14 cellular contexts compared by ENCODE assay signal in the genomic region with DNA sequence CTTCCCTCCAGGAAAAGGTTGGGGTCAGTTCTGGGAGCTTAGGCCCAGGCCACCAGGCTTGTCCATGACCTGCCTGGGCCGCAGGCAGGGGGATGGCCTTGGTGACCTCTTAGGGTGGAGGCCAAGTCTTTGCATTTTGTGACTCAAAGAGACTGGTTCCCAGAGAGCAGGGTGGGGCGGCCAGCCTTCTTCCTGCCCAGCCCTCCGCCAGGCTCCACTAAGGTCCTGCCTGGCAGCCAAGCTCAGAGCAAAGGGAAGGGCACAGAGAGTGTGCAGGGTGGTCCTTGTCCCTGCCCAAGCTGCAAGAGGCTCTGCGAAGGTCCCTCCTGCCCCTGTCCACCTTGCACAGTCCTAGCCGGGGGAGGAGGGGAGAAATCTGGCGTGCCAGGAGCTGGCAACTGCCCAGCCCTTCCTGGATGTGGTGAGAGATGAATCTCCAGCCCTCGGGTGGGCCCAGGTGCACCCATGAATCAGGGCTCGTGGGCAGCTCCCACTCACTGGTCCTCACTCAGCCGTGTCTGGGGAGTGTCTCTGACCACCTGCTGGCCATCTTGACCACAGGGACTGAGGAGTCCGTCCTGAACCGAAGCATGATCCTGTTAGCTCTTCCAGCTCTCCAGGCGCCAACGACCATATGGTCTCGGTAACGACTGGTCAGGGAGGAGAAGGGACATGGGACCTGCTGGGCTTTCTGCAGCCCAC. TPM values are rescaled to one million over a fixed set of nuclear protein-coding genes. Genes with fewer than 3 reads are reported as not detected.
DNase-seq lines count a peak whose midpoint lies in the region; ATAC-seq, FAIRE-seq and TF ChIP-seq lines count a peak whose summit lies in the region.
"Had no signal": no experiment of that assay in that cellular context is flagged by ENCODE, and none has a peak within 500 bp of the region (broad histone marks: within the 10 kb centered on the region; RNA-seq: fewer than 3 reads in every experiment).

No MANE protein-coding gene starts in this region.

- peaks cover 5% of the 10 kb centered on the region for H3K27me3 Mint-ChIP-seq in activated CD4-positive, alpha-beta T cell treated with anti-CD3 and anti-CD28 coated beads, Interleukin-2, amount 10 ng/mL, durations not matched to agents 24 days and 14 days
- no peaks in the 10 kb centered on the region for H3K27me3 Mint-ChIP-seq in natural killer cell treated with Interleukin-12 subunit alpha and Interleukin-12 subunit beta and Interleukin-15 and Interleukin-18, amount 100 ng/mL, for 72 hours

- no peak for DNase-seq in activated CD4-positive, alpha-beta T cell treated with anti-CD3 and anti-CD28 coated beads, Interleukin-2, amount 10 ng/mL, durations not matched to agents 24 days and 14 days
- DNase-seq in activated CD4-positive, alpha-beta T cell treated with anti-CD3 and anti-CD28 coated beads for 1 hour = no peak
- DNase-seq in RPMI8226 = peak; percentile 45
- DNase-seq in H1 (ENCODE audit: low read depth in 1 of 2, low spot score in 2 of 2) = no peak
- DNase-seq in natural killer cell treated with Interleukin-12 subunit alpha and Interleukin-12 subunit beta and Interleukin-15 and Interleukin-18, amount 100 ng/mL, for 72 hours (ENCODE audit: low spot score) = no peak
- no peak for DNase-seq in GM19239 (ENCODE audit: insufficient read length, low spot score)
- DNase-seq in NCI-H2029 treated with DMSO at 0.1 percent for 48 hours (lab: John Stamatoyannopoulos, UW) = no peak
- DNase-seq: activated CD4-positive, alpha-beta T cell treated with anti-CD3 and anti-CD28 coated beads, Interleukin-2, amount 50 U/mL, for 4 hours; NCI-H2107 had no signal

- H3K23ac ChIP-seq in H1 (ENCODE audit: insufficient read length) = no peak overlapping the region

- CTCF ChIA-PET in H1 (lab: Charles Lee; ENCODE audit: partially characterized antibody) = interaction anchor here (0.6 to 5.6 kb wide), 37 partner anchors 10 to 209 kb away, joined by 3 to 45 read pairs (median 4); partner anchors contain the start of genes ABCA2, CLIC3, LCN12 and PAXX

- peaks cover 0 to 2% of the 10 kb centered on the region in 2 experiments for H4K20me1 ChIP-seq in H1 (replicated peaks in 1 of 2; ENCODE audit: control insufficient read depth in 1 of 2, insufficient read depth in 2 of 2, low read length in 2 of 2)

- H4K91ac ChIP-seq in H1 (replicated peaks; ENCODE audit: insufficient read length, low read length) = peak overlapping the region; percentile 40

- H2AFZ ChIP-seq in H1 (ENCODE audit: low read length) = no peak overlapping the region

- no peak for TF ChIP-seq RAD21 in H1 (IDR thresholded peaks at IDR 0.05 in 1 of 2, conservative IDR thresholded peaks at IDR 0.05 in 1 of 2; ENCODE audit: low read depth in 2 of 2, low read length in 2 of 2)

- no peak overlapping the region for H2BK120ac ChIP-seq in H1 (replicated peaks; ENCODE audit: low read depth, low read length)

- H3K18ac ChIP-seq in H1 (ENCODE audit: extremely low read depth, low read length) = peak overlapping the region; percentile 32; the same call in 1 of the 2 replicates

- TF ChIP-seq CTCF in H1 (IDR thresholded peaks at IDR 0.05; ENCODE audit: control extremely low read depth in 1 of 3, insufficient read depth in 1 of 3, low read depth in 1 of 3, low read length in 3 of 3) = no peak

- peak overlapping the region; percentile 3; the same call in 1 of the 2 replicates for H2BK15ac ChIP-seq in H1 (ENCODE audit: low read length)

- no peak for TF ChIP-seq EP300 in H1 (IDR thresholded peaks at IDR 0.05; ENCODE audit: borderline replicate concordance in 1 of 2, low read depth in 2 of 2, low read length in 2 of 2)

- peaks cover 7% of the 10 kb centered on the region for H3K4me1 Mint-ChIP-seq in activated CD4-positive, alpha-beta T cell treated with anti-CD3 and anti-CD28 coated beads, Interleukin-2, amount 10 ng/mL, durations not matched to agents 24 days and 14 days
- H3K4me1 Mint-ChIP-seq in natural killer cell treated with Interleukin-12 subunit alpha and Interleukin-12 subunit beta and Interleukin-15 and Interleukin-18, amount 100 ng/mL, for 72 hours (ENCODE audit: low read depth in 2 of 2) = peaks cover 6 to 13% of the 10 kb centered on the region in 2 donors

- H3K23me2 ChIP-seq in H1 (ENCODE audit: low read depth, low read length) = peaks cover 8% of the 10 kb centered on the region; the same call in 1 of the 2 replicates

- FAIRE-seq in H1 (lab: Jason Lieb, UNC) (no peak), GM19239 (lab: Jason Lieb, UNC) (no peak)
- FAIRE-seq: A549, frontal cortex had no signal

- no peaks in the 10 kb centered on the region for H3K9me3 ChIP-seq in H1 (ENCODE audit: insufficient read depth in 2 of 2, low read depth in 1 of 2, low read length in 1 of 2)
- H3K9me3 ChIP-seq: A549 had no signal

- H3K9ac ChIP-seq in H1 (replicated peaks in 1 of 4; ENCODE audit: extremely low read depth in 1 of 4, low read depth in 3 of 4, low read length in 3 of 4) = no peak overlapping the region

- H3K4ac ChIP-seq in H1 (replicated peaks; ENCODE audit: insufficient read length, low read depth, low read length) = no peak overlapping the region

- no peaks in the 10 kb centered on the region for H3K36me3 Mint-ChIP-seq in activated CD4-positive, alpha-beta T cell treated with anti-CD3 and anti-CD28 coated beads, Interleukin-2, amount 10 ng/mL, durations not matched to agents 24 days and 14 days (ENCODE audit: low read depth)
- H3K36me3 Mint-ChIP-seq in natural killer cell treated with Interleukin-12 subunit alpha and Interleukin-12 subunit beta and Interleukin-15 and Interleukin-18, amount 100 ng/mL, for 72 hours = no peaks in the 10 kb centered on the region

- H3K36me3 ChIP-seq in H1 (ENCODE audit: control insufficient read depth in 2 of 4, insufficient read depth in 4 of 4, low read length in 3 of 4) = no peaks in the 10 kb centered on the region

- no peak overlapping the region for H3K27ac Mint-ChIP-seq in activated CD4-positive, alpha-beta T cell treated with anti-CD3 and anti-CD28 coated beads, Interleukin-2, amount 10 ng/mL, durations not matched to agents 24 days and 14 days
- H3K27ac Mint-ChIP-seq in natural killer cell treated with Interleukin-12 subunit alpha and Interleukin-12 subunit beta and Interleukin-15 and Interleukin-18, amount 100 ng/mL, for 72 hours = peak overlapping the region; percentile 58 to 72

- no peak for TF ChIP-seq POLR2A in H1 (IDR thresholded peaks at IDR 0.05; ENCODE audit: control extremely low read depth in 1 of 2, low read depth in 2 of 2, low read length in 2 of 2)

- H3K4me1 ChIP-seq in H1 (replicated peaks in 1 of 4; ENCODE audit: control insufficient read depth in 3 of 4, insufficient read depth in 4 of 4, low read length in 3 of 4) = peaks cover 0 to 12% (median 5%) of the 10 kb centered on the region in 4 experiments; a peak in 5 of 7 replicates

- no peaks in the 10 kb centered on the region for H3K79me2 ChIP-seq in H1 (ENCODE audit: control insufficient read depth in 1 of 2, insufficient read depth in 2 of 2, low read length in 2 of 2)

- peaks cover 0 to 5% (median 2%) of the 10 kb centered on the region in 4 experiments; a peak in 2 of 7 replicates for H3K27me3 ChIP-seq in H1 (replicated peaks in 1 of 4; ENCODE audit: control insufficient read depth in 3 of 4, extremely low read depth in 1 of 4, insufficient read depth in 3 of 4, low read length in 3 of 4)

- H2BK5ac ChIP-seq in H1 (ENCODE audit: low read depth, low read length) = no peak overlapping the region

- H4K5ac ChIP-seq in H1 (ENCODE audit: insufficient read length, low read depth, low read length) = no peak overlapping the region

- intact Hi-C loops in activated CD4-positive, alpha-beta T cell treated with anti-CD3 and anti-CD28 coated beads, Interleukin-2, amount 10 ng/mL, durations not matched to agents 24 days and 14 days (cut with micrococcal nuclease) = loop anchor here (10.0 kb wide), 1 partner anchor 180 kb away; no protein-coding TSS in a partner anchor

- no peak overlapping the region; the same call in 1 of the 2 replicates for H2AK5ac ChIP-seq in H1 (ENCODE audit: low read depth, low read length)

- no peak for ATAC-seq in natural killer cell treated with Interleukin-12 subunit alpha and Interleukin-12 subunit beta and Interleukin-15 and Interleukin-18, amount 100 ng/mL, for 72 hours
- no peak for ATAC-seq in HG03135 (IDR thresholded peaks at IDR 0.05; ENCODE audit: unreplicated experiment)
- ATAC-seq: A549 had no signal

- no peak overlapping the region for H3K4me3 ChIP-seq in H1 (ENCODE audit: extremely low read depth in 1 of 4, insufficient read depth in 2 of 4, low read depth in 3 of 4, low read length in 4 of 4)
- H3K4me3 ChIP-seq: A549 had no signal

- H3K4me2 ChIP-seq in H1 (ENCODE audit: insufficient read depth in 1 of 2, low read depth in 2 of 2, low read length in 2 of 2) = no peak overlapping the region
- H3K4me2 ChIP-seq: A549 had no signal

- 81% methylated on average over 13 of the region's 15 CpGs; no CpG with 5 or more reads in 1 of the 2 experiments for WGBS in H1 (ENCODE audit: extremely low coverage in 1 of 2, insufficient coverage in 1 of 2, insufficient read length in 1 of 2, insufficient replicate concordance in 2 of 2, low coverage in 1 of 2, low lambda C conversion rate in 2 of 2, missing lambda C conversion rate in 1 of 2), 2 experiments

- no peaks in the 10 kb centered on the region for H3K9me3 Mint-ChIP-seq in activated CD4-positive, alpha-beta T cell treated with anti-CD3 and anti-CD28 coated beads, Interleukin-2, amount 10 ng/mL, durations not matched to agents 24 days and 14 days
- no peaks in the 10 kb centered on the region for H3K9me3 Mint-ChIP-seq in natural killer cell treated with Interleukin-12 subunit alpha and Interleukin-12 subunit beta and Interleukin-15 and Interleukin-18, amount 100 ng/mL, for 72 hours

- H2BK20ac ChIP-seq in H1 (ENCODE audit: low read length) = no peak overlapping the region

- peak overlapping the region; percentile 60; the same call in 1 of the 2 replicates for H2BK12ac ChIP-seq in H1 (ENCODE audit: low read depth, low read length)

- H3K56ac ChIP-seq in H1 (replicated peaks; ENCODE audit: insufficient read length, low read depth, low read length) = no peak overlapping the region

- no peak overlapping the region for H3K14ac ChIP-seq in H1 (ENCODE audit: insufficient read length)

- no peak overlapping the region for H4K8ac ChIP-seq in H1 (ENCODE audit: extremely low read depth, insufficient read depth, low read length)

- peak overlapping the region; percentile 16 for H3K4me3 Mint-ChIP-seq in activated CD4-positive, alpha-beta T cell treated with anti-CD3 and anti-CD28 coated beads, Interleukin-2, amount 10 ng/mL, durations not matched to agents 24 days and 14 days
- H3K4me3 Mint-ChIP-seq in natural killer cell treated with Interleukin-12 subunit alpha and Interleukin-12 subunit beta and Interleukin-15 and Interleukin-18, amount 100 ng/mL, for 72 hours = peak overlapping the region; percentile 63

- H3K79me1 ChIP-seq in H1 (ENCODE audit: low read depth, low read length) = no peaks in the 10 kb centered on the region

- POLR2A ChIA-PET in H1 (lab: Charles Lee; ENCODE audit: partially characterized antibody) = interaction anchor here (0.6 to 2.8 kb wide), 5 partner anchors 9 to 462 kb away, joined by 3 to 10 read pairs (median 3); partner anchors contain the start of gene CLIC3

- no peak overlapping the region for H3K27ac ChIP-seq in H1 (ENCODE audit: low read depth, low read length)
- H3K27ac ChIP-seq: A549 had no signal

RNA-seq across cellular contexts. Expression of gene PTGDS, which starts 2.3 kb away (rescaled TPM):
- total RNA-seq in activated CD4-positive, alpha-beta T cell treated with anti-CD3 and anti-CD28 coated beads, Interleukin-2, amount 10 ng/mL, durations not matched to agents 24 days and 14 days = not detected in 2 replicates
- 2.2 and 2.3 TPM in 2 replicates for total RNA-seq in H1 (2021; fragmentation: NEBNext Ultra II Directional; extraction: Animal tissue kit (Norgen Biotek cat#: 25700))
- 1.7 and 2.5 TPM in 2 replicates for polyA plus RNA-seq in H1 (2011; rRNA removed)
- 1.1 TPM for polyA plus RNA-seq in H1 (2011; cell fraction: cytosol; rRNA removed)
- polyA plus RNA-seq in H1 (2011; cell fraction: nucleus; rRNA removed) = 6.2 TPM
- 0.66 to 1.3 TPM (median 0.98 TPM) in 4 replicates for polyA plus RNA-seq in H1 (2012, experiment 1 of 2)
- polyA plus RNA-seq in H1 (2012, experiment 2 of 2) = 1.4 TPM
- polyA plus RNA-seq in H1 (2013, experiment 1 of 2) = 1.4 TPM
- 2.0 TPM for polyA plus RNA-seq in H1 (2013, experiment 2 of 2)
- polyA minus RNA-seq in H1 (2011; rRNA and poly(A)+ RNA removed) = 0.54 TPM in 1 of 2 replicates, not detected in the other
- not detected for polyA minus RNA-seq in H1 (2011; cell fraction: cytosol; rRNA and poly(A)+ RNA removed)
- polyA minus RNA-seq in H1 (2011; cell fraction: nucleus; rRNA and poly(A)+ RNA removed) = 1.9 TPM
- 1 to 10 TPM; 1.7 to 4.4 TPM for total RNA-seq in natural killer cell treated with Interleukin-12 subunit alpha and Interleukin-12 subunit beta and Interleukin-15 and Interleukin-18, amount 100 ng/mL, for 72 hours

RNA-seq across cellular contexts. Expression of gene LCNL1, which starts 7.8 kb away (rescaled TPM):
- not detected in 2 replicates for total RNA-seq in activated CD4-positive, alpha-beta T cell treated with anti-CD3 and anti-CD28 coated beads, Interleukin-2, amount 10 ng/mL, durations not matched to agents 24 days and 14 days
- total RNA-seq in H1 (2021; fragmentation: NEBNext Ultra II Directional; extraction: Animal tissue kit (Norgen Biotek cat#: 25700)) = 0.15 TPM in 1 of 2 replicates, not detected in the other
- polyA plus RNA-seq in H1 (2011; rRNA removed) = 0.11 and 0.35 TPM in 2 replicates
- 0.21 TPM for polyA plus RNA-seq in H1 (2011; cell fraction: cytosol; rRNA removed)
- polyA plus RNA-seq in H1 (2011; cell fraction: nucleus; rRNA removed) = 1.5 TPM
- polyA plus RNA-seq in H1 (2012, experiment 1 of 2) = 0.07 TPM in 1 of 4 replicates, not detected in the others
- polyA plus RNA-seq in H1 (2012, experiment 2 of 2) = 0.13 TPM
- polyA plus RNA-seq in H1 (2013, experiment 1 of 2) = 0.18 TPM
- 0.06 TPM for polyA plus RNA-seq in H1 (2013, experiment 2 of 2)
- 0.25 TPM in 1 of 2 replicates, not detected in the other for polyA minus RNA-seq in H1 (2011; rRNA and poly(A)+ RNA removed)
- not detected for polyA minus RNA-seq in H1 (2011; cell fraction: cytosol; rRNA and poly(A)+ RNA removed)
- polyA minus RNA-seq in H1 (2011; cell fraction: nucleus; rRNA and poly(A)+ RNA removed) = 1.00 TPM
- under 1 TPM in 1 of 2 donors, not detected in 1; 0.21 TPM for total RNA-seq in natural killer cell treated with Interleukin-12 subunit alpha and Interleukin-12 subunit beta and Interleukin-15 and Interleukin-18, amount 100 ng/mL, for 72 hours
- total RNA-seq: kidney epithelial cell had no signal

RNA-seq across cellular contexts. Expression of gene PAXX, which starts 17.2 kb away (rescaled TPM):
- total RNA-seq in activated CD4-positive, alpha-beta T cell treated with anti-CD3 and anti-CD28 coated beads, Interleukin-2, amount 10 ng/mL, durations not matched to agents 24 days and 14 days = 87.8 and 90.2 TPM in 2 replicates
- total RNA-seq in H1 (2021; fragmentation: NEBNext Ultra II Directional; extraction: Animal tissue kit (Norgen Biotek cat#: 25700)) = 40.8 and 43.4 TPM in 2 replicates
- 45.9 and 56.8 TPM in 2 replicates for polyA plus RNA-seq in H1 (2011; rRNA removed)
- 44.8 TPM for polyA plus RNA-seq in H1 (2011; cell fraction: cytosol; rRNA removed)
- 87.4 TPM for polyA plus RNA-seq in H1 (2011; cell fraction: nucleus; rRNA removed)
- polyA plus RNA-seq in H1 (2012, experiment 1 of 2) = 16.8 to 35.4 TPM (median 32.7 TPM) in 4 replicates
- 35.7 TPM for polyA plus RNA-seq in H1 (2012, experiment 2 of 2)
- 42.4 TPM for polyA plus RNA-seq in H1 (2013, experiment 1 of 2)
- polyA plus RNA-seq in H1 (2013, experiment 2 of 2) = 42.4 TPM
- polyA minus RNA-seq in H1 (2011; rRNA and poly(A)+ RNA removed) = 1.9 and 2.3 TPM in 2 replicates
- polyA minus RNA-seq in H1 (2011; cell fraction: cytosol; rRNA and poly(A)+ RNA removed) = 9.8 TPM
- polyA minus RNA-seq in H1 (2011; cell fraction: nucleus; rRNA and poly(A)+ RNA removed) = 24.2 TPM
- 100 to 1,000 TPM in 1 of 2 donors, 10 to 100 TPM in 1; 64.0 to 118 TPM for total RNA-seq in natural killer cell treated with Interleukin-12 subunit alpha and Interleukin-12 subunit beta and Interleukin-15 and Interleukin-18, amount 100 ng/mL, for 72 hours

RNA-seq across cellular contexts. Expression of gene CLIC3, which starts 21.4 kb away (rescaled TPM):
- total RNA-seq in activated CD4-positive, alpha-beta T cell treated with anti-CD3 and anti-CD28 coated beads, Interleukin-2, amount 10 ng/mL, durations not matched to agents 24 days and 14 days = not detected in 2 replicates
- total RNA-seq in H1 (2021; fragmentation: NEBNext Ultra II Directional; extraction: Animal tissue kit (Norgen Biotek cat#: 25700)) = not detected in 2 replicates
- polyA plus RNA-seq in H1 (2011; rRNA removed) = 0.12 and 0.33 TPM in 2 replicates
- 0.18 TPM for polyA plus RNA-seq in H1 (2011; cell fraction: cytosol; rRNA removed)
- polyA plus RNA-seq in H1 (2011; cell fraction: nucleus; rRNA removed) = 0.17 TPM
- not detected in 4 replicates for polyA plus RNA-seq in H1 (2012, experiment 1 of 2)
- 0.26 TPM for polyA plus RNA-seq in H1 (2012, experiment 2 of 2)
- 0.20 TPM for polyA plus RNA-seq in H1 (2013, experiment 1 of 2)
- polyA plus RNA-seq in H1 (2013, experiment 2 of 2) = 0.29 TPM
- not detected in 2 replicates for polyA minus RNA-seq in H1 (2011; rRNA and poly(A)+ RNA removed)
- not detected for polyA minus RNA-seq in H1 (2011; cell fraction: cytosol; rRNA and poly(A)+ RNA removed)
- 1.2 TPM for polyA minus RNA-seq in H1 (2011; cell fraction: nucleus; rRNA and poly(A)+ RNA removed)
- total RNA-seq in natural killer cell treated with Interleukin-12 subunit alpha and Interleukin-12 subunit beta and Interleukin-15 and Interleukin-18, amount 100 ng/mL, for 72 hours = 10 to 100 TPM in 1 of 2 donors, 1 to 10 TPM in 1; 4.3 to 38.2 TPM
- total RNA-seq: frontal cortex, kidney epithelial cell had no signal

RNA-seq across cellular contexts. Expression of gene LCN12, which starts 22.9 kb away (rescaled TPM):
- 1.3 and 2.3 TPM in 2 replicates for total RNA-seq in activated CD4-positive, alpha-beta T cell treated with anti-CD3 and anti-CD28 coated beads, Interleukin-2, amount 10 ng/mL, durations not matched to agents 24 days and 14 days
- total RNA-seq in H1 (2021; fragmentation: NEBNext Ultra II Directional; extraction: Animal tissue kit (Norgen Biotek cat#: 25700)) = 1.5 and 1.7 TPM in 2 replicates
- 1.1 and 2.1 TPM in 2 replicates for polyA plus RNA-seq in H1 (2011; rRNA removed)
- polyA plus RNA-seq in H1 (2011; cell fraction: cytosol; rRNA removed) = 1.2 TPM
- 20.2 TPM for polyA plus RNA-seq in H1 (2011; cell fraction: nucleus; rRNA removed)
- polyA plus RNA-seq in H1 (2012, experiment 1 of 2) = 0.91 to 2.5 TPM (median 1.7 TPM) in 4 replicates
- polyA plus RNA-seq in H1 (2012, experiment 2 of 2) = 0.35 TPM
- 0.43 TPM for polyA plus RNA-seq in H1 (2013, experiment 1 of 2)
- polyA plus RNA-seq in H1 (2013, experiment 2 of 2) = 0.39 TPM
- polyA minus RNA-seq in H1 (2011; rRNA and poly(A)+ RNA removed) = 0.12 and 1.3 TPM in 2 replicates
- polyA minus RNA-seq in H1 (2011; cell fraction: cytosol; rRNA and poly(A)+ RNA removed) = not detected
- polyA minus RNA-seq in H1 (2011; cell fraction: nucleus; rRNA and poly(A)+ RNA removed) = 0.40 TPM
- total RNA-seq in natural killer cell treated with Interleukin-12 subunit alpha and Interleukin-12 subunit beta and Interleukin-15 and Interleukin-18, amount 100 ng/mL, for 72 hours = 1 to 10 TPM; 2.0 to 2.2 TPM
- total RNA-seq: frontal cortex, LHCN-M2 had no signal
